8 cellular contexts compared by ENCODE assay signal in genomic region chr9:97412628-97413382, GRCh38. TPM values are rescaled to one million over a fixed set of nuclear protein-coding genes. Genes with fewer than 3 reads are reported as not detected.
A peak's percentile ranks its signal among the peaks of the same experiment; 100 is the strongest.
DNase-seq lines count a peak whose midpoint lies in the region; ATAC-seq, FAIRE-seq and TF ChIP-seq lines count a peak whose summit lies in the region.

No MANE protein-coding gene starts in this region.

- H3K27ac ChIP-seq in brain microvascular endothelial cell (no peak overlapping the region), keratinocyte (ENCODE audit: control insufficient read depth, insufficient read depth, low read length) (no peak overlapping the region)

- H3K36me3 Mint-ChIP-seq in Calu3 (ENCODE audit: insufficient read depth, unreplicated experiment): peaks cover 18% of the 10 kb centered on the region
- no peaks in the 10 kb centered on the region for H3K36me3 Mint-ChIP-seq in stimulated activated naive B cell treated with anti-CD40 and anti-IgM and Interleukin-4, amounts not matched to agents 10 μg/mL and 1 μg/mL and 100 μg/mL, for 72 hours

- H3K9me3 ChIP-seq in keratinocyte (ENCODE audit: control insufficient read depth, low read depth, low read length): no peaks in the 10 kb centered on the region

- intact Hi-C loops in Calu3 (cut with micrococcal nuclease; ENCODE audit: unreplicated experiment): loop anchor here (10.0 kb wide), 1 partner anchor 182 kb away; no protein-coding TSS in a partner anchor

- CTCF ChIA-PET in Calu3 (lab: Charles Lee): interaction anchor here (1.0 to 1.2 kb wide), 3 partner anchors 14 to 186 kb away, joined by 4 to 10 read pairs (median 6); no protein-coding TSS in a partner anchor

- FAIRE-seq in keratinocyte (lab: Jason Lieb, UNC): peak; percentile 9

- peak overlapping the region; percentile 69 for H3K9ac ChIP-seq in keratinocyte (ENCODE audit: control insufficient read depth, extremely low read depth, insufficient read depth, low read length)

- no peak for TF ChIP-seq CTCF in Calu3 (IDR thresholded peaks at IDR 0.05; ENCODE audit: unreplicated experiment)
- no peak for TF ChIP-seq CTCF in brain microvascular endothelial cell (IDR thresholded peaks at IDR 0.05; ENCODE audit: low read depth, low read length, missing control alignments)
- no peak for TF ChIP-seq CTCF in keratinocyte (optimal IDR thresholded peaks at IDR 0.05 in 1 of 3, IDR thresholded peaks at IDR 0.05 in 1 of 3, conservative IDR thresholded peaks at IDR 0.05 in 1 of 3; ENCODE audit: extremely low read depth in 1 of 3, insufficient read depth in 2 of 3, low read length in 3 of 3)

- H3K9me3 Mint-ChIP-seq in Calu3 (ENCODE audit: low read depth, unreplicated experiment): no peaks in the 10 kb centered on the region
- no peaks in the 10 kb centered on the region for H3K9me3 Mint-ChIP-seq in stimulated activated naive B cell treated with anti-CD40 and anti-IgM and Interleukin-4, amounts not matched to agents 10 μg/mL and 1 μg/mL and 100 μg/mL, for 72 hours

- H3K4me1 ChIP-seq in keratinocyte (ENCODE audit: control insufficient read depth, extremely low read depth, insufficient read depth, low read length): peaks cover 9% of the 10 kb centered on the region

- DNase-seq in Calu3: no peak
- DNase-seq in MV-4-11 (lab: John Stamatoyannopoulos, UW): peak; percentile 69
- no peak for DNase-seq in brain microvascular endothelial cell
- DNase-seq in keratinocyte (ENCODE audit: low read depth, low spot score): no peak
- DNase-seq in stimulated activated naive B cell treated with anti-CD40 and anti-IgM and Interleukin-4, amounts not matched to agents 10 μg/mL and 1 μg/mL and 100 μg/mL, for 72 hours: no peak
- DNase-seq in middle frontal gyrus (ENCODE audit: extremely low spot score, low spot score): no peak
- no peak for DNase-seq in DMS153 treated with DMSO at 0.1 percent for 48 hours (lab: John Stamatoyannopoulos, UW; ENCODE audit: unreplicated experiment)

- peak overlapping the region; percentile 80 for H3K4me3 Mint-ChIP-seq in Calu3 (ENCODE audit: low read depth, unreplicated experiment)
- peak overlapping the region; percentile 85 to 89 for H3K4me3 Mint-ChIP-seq in stimulated activated naive B cell treated with anti-CD40 and anti-IgM and Interleukin-4, amounts not matched to agents 10 μg/mL and 1 μg/mL and 100 μg/mL, for 72 hours

- dilution Hi-C loops in keratinocyte (cut with MboI; ENCODE audit: extremely low pct_ligation_motif_present, low sequenced_read_pairs): no loop called here

- H3K36me3 ChIP-seq in brain microvascular endothelial cell (replicated peaks): no peaks in the 10 kb centered on the region
- H3K36me3 ChIP-seq in keratinocyte (ENCODE audit: control insufficient read depth in 2 of 2, extremely low read depth in 1 of 2, insufficient read depth in 2 of 2, low read length in 2 of 2): no peaks in the 10 kb centered on the region

- H3K27ac Mint-ChIP-seq in Calu3 (ENCODE audit: unreplicated experiment): peak overlapping the region; percentile 66
- peak overlapping the region; percentile 88 for H3K27ac Mint-ChIP-seq in stimulated activated naive B cell treated with anti-CD40 and anti-IgM and Interleukin-4, amounts not matched to agents 10 μg/mL and 1 μg/mL and 100 μg/mL, for 72 hours

- H2AFZ ChIP-seq in keratinocyte (ENCODE audit: control insufficient read depth, low read length): peak overlapping the region; percentile 46

- H3K27me3 ChIP-seq in brain microvascular endothelial cell (replicated peaks) (no peaks in the 10 kb centered on the region), keratinocyte (ENCODE audit: control insufficient read depth, extremely low read depth, insufficient read depth, low read length) (no peaks in the 10 kb centered on the region)

- TSS peak; percentile 44 for BruUV-seq in Calu3 (replicated peaks; lab: Mats Ljungman, UMichigan)

- ATAC-seq in GM21526 (IDR thresholded peaks at IDR 0.05; ENCODE audit: low FRiP score, unreplicated experiment): peak; percentile 20
- peak; percentile 26 to 50 for ATAC-seq in stimulated activated naive B cell treated with anti-CD40 and anti-IgM and Interleukin-4, amounts not matched to agents 10 μg/mL and 1 μg/mL and 100 μg/mL, for 72 hours (replicated peaks)

- no peaks in the 10 kb centered on the region for H3K27me3 Mint-ChIP-seq in Calu3 (ENCODE audit: unreplicated experiment)
- H3K27me3 Mint-ChIP-seq in stimulated activated naive B cell treated with anti-CD40 and anti-IgM and Interleukin-4, amounts not matched to agents 10 μg/mL and 1 μg/mL and 100 μg/mL, for 72 hours: peaks cover 0 to 12% of the 10 kb centered on the region in 2 donors

- H4K20me1 ChIP-seq in keratinocyte (ENCODE audit: control insufficient read depth, extremely low read depth, insufficient read depth, low read length): no peaks in the 10 kb centered on the region

- peak overlapping the region; percentile 64 for H3K4me3 ChIP-seq in brain microvascular endothelial cell (ENCODE audit: low read depth, low read length)
- peak overlapping the region; percentile 63 to 83 (median 77) for H3K4me3 ChIP-seq in keratinocyte (ENCODE audit: control insufficient read depth in 2 of 3, extremely low read depth in 1 of 3, insufficient read depth in 2 of 3, low read depth in 1 of 3, low read length in 3 of 3)

- in situ Hi-C loops in brain microvascular endothelial cell (cut with HindIII; ENCODE audit: low pct_ligation_motif_present, low sequenced_read_pairs): no loop called here

- H3K9me1 ChIP-seq in keratinocyte (ENCODE audit: control insufficient read depth, extremely low read depth, insufficient read depth, low read length): no peaks in the 10 kb centered on the region

- peak overlapping the region; percentile 79 for H3K4me2 ChIP-seq in keratinocyte (ENCODE audit: control insufficient read depth, extremely low read depth, insufficient read depth, low read depth, low read length)

- peaks cover 24% of the 10 kb centered on the region for H3K4me1 Mint-ChIP-seq in Calu3 (ENCODE audit: low read depth, unreplicated experiment)
- H3K4me1 Mint-ChIP-seq in stimulated activated naive B cell treated with anti-CD40 and anti-IgM and Interleukin-4, amounts not matched to agents 10 μg/mL and 1 μg/mL and 100 μg/mL, for 72 hours: peaks cover 25 to 28% of the 10 kb centered on the region in 2 donors

- H3K79me2 ChIP-seq in keratinocyte (ENCODE audit: control insufficient read depth, insufficient read depth, low read length): no peaks in the 10 kb centered on the region

RNA-seq across cellular contexts. Expression of gene TDRD7, which starts 0.9 kb away (rescaled TPM):
- 15.5 and 21.7 TPM in 2 replicates for total RNA-seq in Calu3 (2022)
- polyA plus RNA-seq in keratinocyte: 7.3 to 10.5 TPM (median 8.7 TPM) in 3 replicates
- 3.1 TPM for polyA plus RNA-seq in keratinocyte (2011; ENCODE audit: low read depth)
- 4.8 and 8.8 TPM in 2 replicates for polyA plus RNA-seq in keratinocyte (2011; cell fraction: cytosol; rRNA removed)
- 9.4 and 11.1 TPM in 2 replicates for polyA plus RNA-seq in keratinocyte (2011; cell fraction: nucleus; rRNA removed)
- polyA plus RNA-seq in keratinocyte (2012; ENCODE audit: low replicate concordance): 3.4 and 8.0 TPM in 2 replicates
- 4.2 to 10.5 TPM (median 5.9 TPM) in 3 replicates for polyA minus RNA-seq in keratinocyte
- 2.7 TPM for polyA minus RNA-seq in keratinocyte (2011; cell fraction: cytosol; rRNA and poly(A)+ RNA removed)
- 5.7 and 12.6 TPM in 2 replicates for polyA minus RNA-seq in keratinocyte (2011; cell fraction: nucleus; rRNA and poly(A)+ RNA removed)
